11 cellular contexts compared by ENCODE assay signal in the genomic region with DNA sequence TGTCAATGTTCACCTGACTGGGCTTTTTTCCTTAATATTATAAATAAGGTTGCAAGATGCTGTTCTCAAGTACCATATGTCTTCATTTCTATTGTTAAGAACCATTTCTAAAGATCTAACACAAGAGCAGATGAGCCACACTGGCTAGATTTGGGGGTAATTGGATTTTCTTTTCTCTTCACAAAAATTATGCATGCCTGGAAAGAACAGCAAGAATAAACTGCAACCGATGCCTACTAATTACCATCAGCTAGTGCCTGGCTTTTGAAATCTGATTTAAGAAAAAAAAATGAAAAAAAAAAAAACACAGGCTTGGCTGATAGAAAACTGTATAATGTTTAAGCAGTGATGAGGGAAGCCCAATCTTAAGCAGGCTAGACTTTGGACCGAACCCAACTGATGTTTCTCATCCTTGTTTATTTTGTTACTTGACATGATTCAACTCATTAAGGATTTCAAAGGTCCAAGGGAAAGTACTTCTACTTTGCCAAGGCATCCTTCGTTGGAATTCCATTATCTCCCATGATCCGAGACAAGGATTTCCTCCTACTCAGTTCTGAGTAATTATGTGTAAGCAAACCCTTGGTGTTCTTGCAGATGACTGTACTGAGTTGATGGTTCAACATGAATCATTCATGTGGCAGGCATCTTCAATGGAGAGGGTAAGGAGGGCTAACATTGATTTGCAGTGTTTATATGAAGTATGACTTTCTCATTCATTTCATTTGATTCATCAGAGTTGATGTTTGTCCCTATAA.
DNase-seq lines count a peak whose midpoint lies in the region; ATAC-seq and TF ChIP-seq lines count a peak whose summit lies in the region.
"Had no signal": no experiment of that assay in that cellular context is flagged by ENCODE, and none has a peak within 500 bp of the region (broad histone marks: within the 10 kb centered on the region; RNA-seq: fewer than 3 reads in every experiment).

No MANE protein-coding gene starts in this region.

- intact Hi-C loops in sciatic nerve (cut with DNase I): no loop called here

- no peak overlapping the region for H3K4me3 Mint-ChIP-seq in T-helper 2 cell treated with Interferon-gamma antibody and Interleukin-4, amounts not matched to agents 5 μg/mL and 100 μg/mL, for 36 hours

- H3K4me1 ChIP-seq in RWPE2 (ENCODE audit: insufficient read depth, poor library complexity, severe bottlenecking): peaks cover 30% of the 10 kb centered on the region

- H3K4me3 ChIP-seq in RWPE2 (ENCODE audit: severe bottlenecking): no peak overlapping the region

- no peaks in the 10 kb centered on the region for H3K9me3 Mint-ChIP-seq in T-helper 2 cell treated with Interferon-gamma antibody and Interleukin-4, amounts not matched to agents 5 μg/mL and 100 μg/mL, for 36 hours

- no peak overlapping the region for H3K27ac Mint-ChIP-seq in T-helper 2 cell treated with Interferon-gamma antibody and Interleukin-4, amounts not matched to agents 5 μg/mL and 100 μg/mL, for 36 hours

- DNase-seq in GM04504 (ENCODE audit: low read depth) (peak; percentile 89), RWPE2 (ENCODE audit: low spot score) (no peak), fibroblast of the conjunctiva (ENCODE audit: low read depth) (peak; percentile 82), sciatic nerve (ENCODE audit: low spot score) (no peak), GM10248 (ENCODE audit: extremely low spot score) (no peak)
- no peak for DNase-seq in T-helper 2 cell treated with Interferon-gamma antibody and Interleukin-4, amounts not matched to agents 5 μg/mL and 100 μg/mL, for 36 hours (ENCODE audit: low spot score)
- DNase-seq: activated effector memory CD4-positive, alpha-beta T cell treated with anti-CD3 and anti-CD28 coated beads, Interleukin-2, amount 50 U/mL, for 16 hours; NCI-H345; occipital lobe had no signal

- ATAC-seq in RWPE2 (ENCODE audit: low read depth) (peak; percentile 94), sciatic nerve (peak; percentile 36), GM19023 (IDR thresholded peaks at IDR 0.05; ENCODE audit: unreplicated experiment) (no peak), HG02852 (IDR thresholded peaks at IDR 0.05; ENCODE audit: unreplicated experiment) (no peak)

- H3K36me3 ChIP-seq in RWPE2 (ENCODE audit: low read depth): no peaks in the 10 kb centered on the region

- H3K27me3 ChIP-seq in RWPE2 (ENCODE audit: insufficient read depth, poor library complexity, severe bottlenecking): no peaks in the 10 kb centered on the region

- H3K4me1 Mint-ChIP-seq in T-helper 2 cell treated with Interferon-gamma antibody and Interleukin-4, amounts not matched to agents 5 μg/mL and 100 μg/mL, for 36 hours (ENCODE audit: low read depth): no peaks in the 10 kb centered on the region

- no peaks in the 10 kb centered on the region for H3K36me3 Mint-ChIP-seq in T-helper 2 cell treated with Interferon-gamma antibody and Interleukin-4, amounts not matched to agents 5 μg/mL and 100 μg/mL, for 36 hours (ENCODE audit: low read depth)

- no peaks in the 10 kb centered on the region for H3K9me3 ChIP-seq in RWPE2 (ENCODE audit: severe bottlenecking)

- POLR2A ChIA-PET in GM10248 (lab: Yijun Ruan, JAX): no interaction called here

- TF ChIP-seq CTCF in RWPE2 (IDR thresholded peaks at IDR 0.05; ENCODE audit: poor library complexity, severe bottlenecking) (no peak), GM10248 (IDR thresholded peaks at IDR 0.05; ENCODE audit: control extremely low read depth, extremely low read depth, low read depth, missing control alignments) (no peak)

- H3K27ac ChIP-seq in RWPE2 (ENCODE audit: poor library complexity, severe bottlenecking): peak overlapping the region; percentile 81

- CTCF ChIA-PET in GM10248 (lab: Yijun Ruan, JAX): no interaction called here

- H3K27me3 Mint-ChIP-seq in T-helper 2 cell treated with Interferon-gamma antibody and Interleukin-4, amounts not matched to agents 5 μg/mL and 100 μg/mL, for 36 hours (ENCODE audit: low read depth): no peaks in the 10 kb centered on the region

Comparison
In these comparisons a context has a peak if more than half of its experiments do, and no peak if none do; other contexts are left out.
1. DNase-seq: peak in GM04504 (single experiment) and fibroblast of the conjunctiva (single experiment); none in RWPE2 (single experiment), sciatic nerve (single experiment), GM10248 (single experiment) and T-helper 2 cell treated with Interferon-gamma antibody and Interleukin-4, amounts not matched to agents 5 μg/mL and 100 μg/mL, for 36 hours (single experiment).
2. ATAC-seq: peak in RWPE2 (single experiment) and sciatic nerve (single experiment); none in GM19023 (single experiment) and HG02852 (single experiment).